Comparison of ENCODE assay signal across 1 cellular context in genomic region chr3:197465197-197465995, GRCh38.
TF ChIP-seq lines count a peak whose summit lies in the region.

No MANE protein-coding gene starts in this region.

TF ChIP-seq in K562, 482 proteins besides CTCF, POLR2A, EP300 and RAD21 (continued from another document):
- TF ChIP-seq ZNF318 (IDR thresholded peaks at IDR 0.05; ENCODE audit: borderline replicate concordance in 1 of 2, low read depth in 1 of 2) (no peak), RNF2 (IDR thresholded peaks at IDR 0.05) (no peak), PTRF (tag; IDR thresholded peaks at IDR 0.05) (no peak), GTF2A2 (tag; IDR thresholded peaks at IDR 0.05) (no peak), ZNF512 (tag; IDR thresholded peaks at IDR 0.05) (no peak)
